9 cellular contexts compared by ENCODE assay signal in the genomic region with DNA sequence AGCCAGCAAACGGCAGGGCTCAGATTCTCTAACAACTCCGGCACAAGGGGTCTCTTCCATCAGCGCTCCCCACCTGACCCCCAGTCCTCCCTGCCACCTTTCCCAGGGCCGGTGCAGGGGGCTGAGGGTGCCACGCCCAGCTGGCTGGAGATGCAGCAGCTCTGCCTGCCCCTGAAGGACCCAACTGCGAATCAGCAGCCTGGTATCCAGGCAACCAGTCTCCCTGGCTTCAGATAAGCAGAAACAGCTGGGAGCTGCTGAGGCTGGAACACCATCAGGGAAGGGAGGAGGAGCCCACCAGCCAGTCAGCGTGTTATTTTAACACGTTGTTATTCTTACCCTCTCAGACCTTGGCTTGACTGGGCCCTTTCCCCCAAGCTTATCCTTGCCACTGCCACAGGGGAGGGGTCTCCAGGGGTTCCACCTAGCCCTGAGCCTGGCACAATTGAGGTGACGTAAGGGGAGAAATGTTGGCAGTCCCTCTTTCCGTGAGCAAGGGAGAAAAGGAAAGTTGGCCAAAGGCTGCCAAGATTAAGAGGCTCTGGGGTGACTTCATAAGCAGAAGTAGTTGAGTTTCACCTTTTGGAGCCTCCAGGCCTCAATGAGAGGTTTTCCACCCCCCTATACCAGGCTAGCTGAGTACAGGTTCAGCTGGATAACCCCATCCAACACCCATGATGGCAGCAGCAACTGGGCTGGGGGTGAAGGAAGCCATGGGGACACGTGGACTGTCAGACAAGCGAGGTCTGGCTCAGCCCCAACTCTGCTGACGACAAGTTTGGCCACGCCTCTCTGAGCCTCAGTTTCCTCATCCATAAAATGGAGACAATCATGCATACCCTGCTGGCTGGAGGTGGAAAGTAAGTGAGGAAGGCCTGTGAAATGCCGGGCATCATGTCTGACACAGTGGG.
DNase-seq lines count a peak whose midpoint lies in the region; ATAC-seq and TF ChIP-seq lines count a peak whose summit lies in the region.
"Had no signal": no experiment of that assay in that cellular context is flagged by ENCODE, and none has a peak within 500 bp of the region (broad histone marks: within the 10 kb centered on the region; RNA-seq: fewer than 3 reads in every experiment).

No MANE protein-coding gene starts in this region.

- H3K27ac ChIP-seq in RWPE2 (ENCODE audit: poor library complexity, severe bottlenecking) = peak overlapping the region; percentile 47

- CTCF ChIA-PET in activated CD4-positive, alpha-beta memory T cell treated with anti-CD3 and anti-CD28 coated beads, Interleukin-2, amount 10 ng/mL, durations not matched to agents 7 days and 5 days (lab: Charles Lee) = interaction anchor here (1.0 to 1.9 kb wide), 5 partner anchors 10 to 64 kb away, joined by 3 to 8 read pairs (median 4); no protein-coding TSS in a partner anchor

- DNase-seq in HT1080 (ENCODE audit: low read depth) (peak; percentile 40), RWPE2 (ENCODE audit: low spot score) (no peak), glomerular visceral epithelial cell (ENCODE audit: extremely low spot score) (peak; percentile 75), skeletal muscle cell (ENCODE audit: low read depth) (peak; percentile 60), middle frontal gyrus (ENCODE audit: extremely low spot score, low spot score) (no peak), OCI-M1 (lab: John Stamatoyannopoulos, UW) (no peak)
- no peak for DNase-seq in activated T-cell treated with anti-CD3 and anti-CD28 coated beads, Interleukin-2, amount 50 U/mL, for 48 hours
- DNase-seq in activated CD4-positive, alpha-beta memory T cell treated with anti-CD3 and anti-CD28 coated beads, Interleukin-2, amount 10 ng/mL, durations not matched to agents 7 days and 5 days = no peak

- no peaks in the 10 kb centered on the region for H3K27me3 Mint-ChIP-seq in activated CD4-positive, alpha-beta memory T cell treated with anti-CD3 and anti-CD28 coated beads, Interleukin-2, amount 10 ng/mL, durations not matched to agents 7 days and 5 days

- H3K27me3 ChIP-seq in RWPE2 (ENCODE audit: insufficient read depth, poor library complexity, severe bottlenecking) = no peaks in the 10 kb centered on the region

- peaks cover 9% of the 10 kb centered on the region for H3K4me1 Mint-ChIP-seq in activated CD4-positive, alpha-beta memory T cell treated with anti-CD3 and anti-CD28 coated beads, Interleukin-2, amount 10 ng/mL, durations not matched to agents 7 days and 5 days

- POLR2A ChIA-PET in activated CD4-positive, alpha-beta memory T cell treated with anti-CD3 and anti-CD28 coated beads, Interleukin-2, amount 10 ng/mL, durations not matched to agents 7 days and 5 days (lab: Charles Lee) = interaction anchor here (1.0 to 1.2 kb wide), 3 partner anchors 7 to 20 kb away, joined by 3 to 4 read pairs (median 3); no protein-coding TSS in a partner anchor

- no peaks in the 10 kb centered on the region for H3K9me3 ChIP-seq in RWPE2 (ENCODE audit: severe bottlenecking)

- no peaks in the 10 kb centered on the region for H3K9me3 Mint-ChIP-seq in activated CD4-positive, alpha-beta memory T cell treated with anti-CD3 and anti-CD28 coated beads, Interleukin-2, amount 10 ng/mL, durations not matched to agents 7 days and 5 days

- no peak for TF ChIP-seq CTCF in RWPE2 (IDR thresholded peaks at IDR 0.05; ENCODE audit: poor library complexity, severe bottlenecking)

- no peak overlapping the region for H3K4me3 Mint-ChIP-seq in activated CD4-positive, alpha-beta memory T cell treated with anti-CD3 and anti-CD28 coated beads, Interleukin-2, amount 10 ng/mL, durations not matched to agents 7 days and 5 days

- H3K4me1 ChIP-seq in RWPE2 (ENCODE audit: insufficient read depth, poor library complexity, severe bottlenecking) = peaks cover 17% of the 10 kb centered on the region

- no peak overlapping the region for H3K4me3 ChIP-seq in RWPE2 (ENCODE audit: severe bottlenecking)
- H3K4me3 ChIP-seq in skeletal muscle cell (ENCODE audit: low read depth, low read length) = no peak overlapping the region

- H3K27ac Mint-ChIP-seq in activated CD4-positive, alpha-beta memory T cell treated with anti-CD3 and anti-CD28 coated beads, Interleukin-2, amount 10 ng/mL, durations not matched to agents 7 days and 5 days = no peak overlapping the region

- no peaks in the 10 kb centered on the region for H3K36me3 Mint-ChIP-seq in activated CD4-positive, alpha-beta memory T cell treated with anti-CD3 and anti-CD28 coated beads, Interleukin-2, amount 10 ng/mL, durations not matched to agents 7 days and 5 days (ENCODE audit: low read depth)

- no peaks in the 10 kb centered on the region for H3K36me3 ChIP-seq in RWPE2 (ENCODE audit: low read depth)

- ATAC-seq in RWPE2 (ENCODE audit: low read depth) = peak; percentile 43; the same call in 2 of the 3 replicates
- ATAC-seq: HCT116 had no signal

Comparison
In these comparisons a context has a peak if more than half of its experiments do, and no peak if none do; other contexts are left out.
1. DNase-seq: peak in HT1080 (single experiment), glomerular visceral epithelial cell (single experiment) and skeletal muscle cell (single experiment); none in RWPE2 (single experiment), middle frontal gyrus (single experiment), activated T-cell treated with anti-CD3 and anti-CD28 coated beads, Interleukin-2, amount 50 U/mL, for 48 hours (0 of 2), activated CD4-positive, alpha-beta memory T cell treated with anti-CD3 and anti-CD28 coated beads, Interleukin-2, amount 10 ng/mL, durations not matched to agents 7 days and 5 days (single experiment) and OCI-M1 (single experiment).